6 cellular contexts compared by ENCODE assay signal in genomic region chrX:48540480-48540879, GRCh38. TPM values are rescaled to one million over a fixed set of nuclear protein-coding genes. Genes with fewer than 3 reads are reported as not detected.
DNase-seq lines count a peak whose midpoint lies in the region; ATAC-seq, FAIRE-seq and TF ChIP-seq lines count a peak whose summit lies in the region.

No MANE protein-coding gene starts in this region.

- no peaks in the 10 kb centered on the region for H4K20me1 ChIP-seq in neural cell (ENCODE audit: insufficient read depth)

- no peaks in the 10 kb centered on the region for H3K9me3 ChIP-seq in neural cell (ENCODE audit: low read length)

- H3F3A ChIP-seq in neural cell (ENCODE audit: insufficient read depth, low read length, poor library complexity, severe bottlenecking): no peaks in the 10 kb centered on the region

- no peaks in the 10 kb centered on the region for H3K27me3 ChIP-seq in neural cell (ENCODE audit: insufficient read depth, low read depth, low read length)

- H3K9me2 ChIP-seq in neural cell (ENCODE audit: insufficient read depth, low read length): no peaks in the 10 kb centered on the region

- peak overlapping the region; percentile 85 for H3K27ac ChIP-seq in neural cell (ENCODE audit: low read length)

- no peak for TF ChIP-seq CTCF in neural cell (IDR thresholded peaks at IDR 0.05; ENCODE audit: poor library complexity, severe bottlenecking)
- no peak for TF ChIP-seq CTCF in lower leg skin (IDR thresholded peaks at IDR 0.05)

- TF ChIP-seq RAD21 in neural cell (conservative IDR thresholded peaks at IDR 0.05): no peak

- peaks cover 4% of the 10 kb centered on the region for H3K79me2 ChIP-seq in neural cell (replicated peaks; ENCODE audit: insufficient read depth, low read length)

- intact Hi-C loops in lower leg skin (cut with DNase I; ENCODE audit: low total_unique reads): no loop called here

- H3K4me3 ChIP-seq in neural cell (ENCODE audit: low read length) (peak overlapping the region; percentile 85), lower leg skin (ENCODE audit: low read depth, poor library complexity, severe bottlenecking) (no peak overlapping the region)

- H3K36me3 ChIP-seq in neural cell (ENCODE audit: insufficient read depth, low read length): no peaks in the 10 kb centered on the region

- no peak for TF ChIP-seq EP300 in neural cell (conservative IDR thresholded peaks at IDR 0.05; ENCODE audit: poor library complexity, severe bottlenecking)

- no peak overlapping the region for H2AFZ ChIP-seq in neural cell (ENCODE audit: low read depth, low read length)

- FAIRE-seq in GM18507 (lab: Jason Lieb, UNC): peak; percentile 53

- DNase-seq in GM18507 (ENCODE audit: extremely low spot score, insufficient read length, low read depth): no peak
- DNase-seq in amniotic epithelial cell (ENCODE audit: low read depth): peak; percentile 42
- no peak for DNase-seq in lower leg skin (ENCODE audit: low spot score in 2 of 2)

- H3K9ac ChIP-seq in neural cell (ENCODE audit: low read length): peak overlapping the region; percentile 90

- 70 to 79% methylated on average over 7 of the region's 7 CpGs for WGBS in lower leg skin, 2 donors

- TF ChIP-seq POLR2A in lower leg skin (IDR thresholded peaks at IDR 0.05): no peak

- ATAC-seq in HG02588 (IDR thresholded peaks at IDR 0.05; ENCODE audit: unreplicated experiment) (no peak), HG03196 (IDR thresholded peaks at IDR 0.05; ENCODE audit: unreplicated experiment) (no peak)

- H3K4me2 ChIP-seq in neural cell (ENCODE audit: low read length): peak overlapping the region; percentile 55

TF ChIP-seq in neural cell, 6 proteins besides CTCF, POLR2A, EP300 and RAD21:
- TF ChIP-seq EZH2 (IDR thresholded peaks at IDR 0.05; ENCODE audit: borderline replicate concordance, insufficient read depth, low read length, poor library complexity, severe bottlenecking): no peak
- TF ChIP-seq SMC3 (conservative IDR thresholded peaks at IDR 0.05; ENCODE audit: poor library complexity): no peak
- TF ChIP-seq POLR2AphosphoS5 (IDR thresholded peaks at IDR 0.05): no peak
- TF ChIP-seq TAF1 (IDR thresholded peaks at IDR 0.05; ENCODE audit: low read depth): no peak
- TF ChIP-seq MXI1 (conservative IDR thresholded peaks at IDR 0.05; ENCODE audit: poor library complexity, severe bottlenecking): no peak
- TF ChIP-seq REST (IDR thresholded peaks at IDR 0.05; ENCODE audit: borderline replicate concordance): no peak

RNA-seq across cellular contexts. Expression of gene TBC1D25, which starts 1.0 kb away (rescaled TPM):
- polyA plus RNA-seq in neural cell: 4.5 and 7.3 TPM in 2 replicates
- polyA minus RNA-seq in neural cell: 8.8 and 11.8 TPM in 2 replicates
- 10 to 100 TPM; 11.6 to 43.8 (median 16.2) TPM for total RNA-seq in lower leg skin

RNA-seq across cellular contexts. Expression of gene EBP, which starts 18.9 kb away (rescaled TPM):
- 134 and 143 TPM in 2 replicates for polyA plus RNA-seq in neural cell
- polyA minus RNA-seq in neural cell: 42.9 and 44.1 TPM in 2 replicates
- 10 to 100 TPM; 43.5 to 87.0 (median 64.1) TPM for total RNA-seq in lower leg skin

RNA-seq across cellular contexts. Expression of gene PORCN, which starts 31.7 kb away (rescaled TPM):
- polyA plus RNA-seq in neural cell: 29.8 and 32.1 TPM in 2 replicates
- 15.0 and 16.8 TPM in 2 replicates for polyA minus RNA-seq in neural cell
- total RNA-seq in lower leg skin: 10 to 100 TPM; 18.6 to 32.0 (median 23.2) TPM

RNA-seq across cellular contexts. Expression of gene RBM3, which starts 33.8 kb away (rescaled TPM):
- polyA plus RNA-seq in neural cell: 327 and 378 TPM in 2 replicates
- 144 and 147 TPM in 2 replicates for polyA minus RNA-seq in neural cell
- 100 to 1,000 TPM; 162 to 207 (median 198) TPM for total RNA-seq in lower leg skin

RNA-seq across cellular contexts. Expression of gene WDR13, which starts 56.8 kb away (rescaled TPM):
- polyA plus RNA-seq in neural cell: 210 and 217 TPM in 2 replicates
- polyA minus RNA-seq in neural cell: 110 and 126 TPM in 2 replicates
- total RNA-seq in lower leg skin: 100 to 1,000 TPM in 3 of 4 donors, 10 to 100 TPM in 1; 87.8 to 143 (median 121) TPM
